ENCODE assay signal across 18 cellular contexts in genomic region chr11:58658553-58659080, GRCh38.
"Had no signal": no experiment of that assay in that cellular context is flagged by ENCODE, and none has a peak within 500 bp of the region (broad histone marks: within the 10 kb centered on the region; RNA-seq: fewer than 3 reads in every experiment).

No MANE protein-coding gene starts in this region.

- H3K27me3 ChIP-seq: colonic mucosa, sigmoid colon, transverse colon had no signal

- H3K4me3 ChIP-seq: colonic mucosa, sigmoid colon, transverse colon had no signal

- H3K36me3 Mint-ChIP-seq: memory B cell; natural killer cell treated with Interleukin-12 subunit alpha and Interleukin-12 subunit beta and Interleukin-15 and Interleukin-18, amount 100 ng/mL, for 72 hours had no signal

- DNase-seq: activated CD4-positive, alpha-beta T cell treated with anti-CD3 and anti-CD28 coated beads for 36 hours; activated naive CD4-positive, alpha-beta T cell; caudate nucleus; colonic mucosa; effector memory CD4-positive, alpha-beta T cell; erythroblast; glutamatergic neuron; sigmoid colon; stimulated activated CD4-positive, alpha-beta T cell treated with anti-CD3 and anti-CD28 coated beads, Interleukin-12 subunit alpha, Interleukin-12 subunit beta, amount 100 ng/mL, for 4 hours; stimulated activated naive CD4-positive, alpha-beta T cell; substantia nigra; T-helper 1 cell; transverse colon had no signal

- ATAC-seq: activated CD4-positive, alpha-beta T cell treated with anti-CD3 and anti-CD28 coated beads for 36 hours; left lobe of liver; natural killer cell treated with Interleukin-12 subunit alpha and Interleukin-12 subunit beta and Interleukin-15 and Interleukin-18, amount 100 ng/mL, for 72 hours had no signal

- H3K27ac ChIP-seq: colonic mucosa, sigmoid colon, transverse colon, VCaP had no signal

- H3K27ac Mint-ChIP-seq: activated CD4-positive, alpha-beta T cell treated with anti-CD3 and anti-CD28 coated beads for 36 hours; activated T-helper 1 cell treated with anti-CD3 and anti-CD28 coated beads, Interleukin-12 subunit alpha, Interleukin-12 subunit beta, Interleukin-2, Interleukin-4 antibody, amounts not matched to agents 30 ng/mL and 10 ng/mL and 1 ng/mL, durations not matched to agents 14 hours and 24 hours and 36 hours; memory B cell; natural killer cell treated with Interleukin-12 subunit alpha and Interleukin-12 subunit beta and Interleukin-15 and Interleukin-18, amount 100 ng/mL, for 72 hours had no signal

- H3K9me3 Mint-ChIP-seq: activated T-helper 1 cell treated with anti-CD3 and anti-CD28 coated beads, Interleukin-12 subunit alpha, Interleukin-12 subunit beta, Interleukin-2, Interleukin-4 antibody, amounts not matched to agents 30 ng/mL and 10 ng/mL and 1 ng/mL, durations not matched to agents 14 hours and 24 hours and 36 hours; memory B cell; natural killer cell treated with Interleukin-12 subunit alpha and Interleukin-12 subunit beta and Interleukin-15 and Interleukin-18, amount 100 ng/mL, for 72 hours had no signal

- H3K4me3 Mint-ChIP-seq: activated CD4-positive, alpha-beta T cell treated with anti-CD3 and anti-CD28 coated beads for 36 hours; activated T-helper 1 cell treated with anti-CD3 and anti-CD28 coated beads, Interleukin-12 subunit alpha, Interleukin-12 subunit beta, Interleukin-2, Interleukin-4 antibody, amounts not matched to agents 30 ng/mL and 10 ng/mL and 1 ng/mL, durations not matched to agents 14 hours and 24 hours and 36 hours; memory B cell; natural killer cell treated with Interleukin-12 subunit alpha and Interleukin-12 subunit beta and Interleukin-15 and Interleukin-18, amount 100 ng/mL, for 72 hours had no signal

- H3K9me3 ChIP-seq: colonic mucosa, sigmoid colon, transverse colon had no signal

- H3K4me1 ChIP-seq: colonic mucosa had no signal

- H3K36me3 ChIP-seq: colonic mucosa, sigmoid colon, transverse colon had no signal
